Comparison of ENCODE assay signal across 1 cellular context in the genomic region with DNA sequence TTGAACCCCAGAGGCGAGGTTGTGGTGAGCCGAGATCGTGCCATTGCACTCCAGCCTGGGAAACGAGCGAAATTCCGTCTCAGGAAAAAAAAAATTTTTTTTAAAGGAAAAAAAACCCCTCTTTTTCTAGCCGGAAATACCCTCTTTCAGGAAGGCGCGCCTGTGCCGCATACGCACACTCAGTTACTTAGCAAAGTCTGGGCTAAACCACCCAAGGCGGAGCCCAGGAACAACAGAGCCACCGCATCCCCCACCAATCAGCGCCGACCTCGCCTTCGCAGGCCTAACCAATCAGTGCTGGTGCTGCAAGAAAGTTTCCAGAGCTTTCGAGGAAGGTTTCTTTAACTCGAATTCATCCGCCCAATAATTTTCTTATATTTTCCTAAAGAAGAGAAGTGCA.
TF ChIP-seq lines count a peak whose summit lies in the region.

No MANE protein-coding gene starts in this region.

TF ChIP-seq in GM23338, 12 proteins besides CTCF, POLR2A, EP300 and RAD21 (continued from another document):
- TF ChIP-seq, protein P1, sequence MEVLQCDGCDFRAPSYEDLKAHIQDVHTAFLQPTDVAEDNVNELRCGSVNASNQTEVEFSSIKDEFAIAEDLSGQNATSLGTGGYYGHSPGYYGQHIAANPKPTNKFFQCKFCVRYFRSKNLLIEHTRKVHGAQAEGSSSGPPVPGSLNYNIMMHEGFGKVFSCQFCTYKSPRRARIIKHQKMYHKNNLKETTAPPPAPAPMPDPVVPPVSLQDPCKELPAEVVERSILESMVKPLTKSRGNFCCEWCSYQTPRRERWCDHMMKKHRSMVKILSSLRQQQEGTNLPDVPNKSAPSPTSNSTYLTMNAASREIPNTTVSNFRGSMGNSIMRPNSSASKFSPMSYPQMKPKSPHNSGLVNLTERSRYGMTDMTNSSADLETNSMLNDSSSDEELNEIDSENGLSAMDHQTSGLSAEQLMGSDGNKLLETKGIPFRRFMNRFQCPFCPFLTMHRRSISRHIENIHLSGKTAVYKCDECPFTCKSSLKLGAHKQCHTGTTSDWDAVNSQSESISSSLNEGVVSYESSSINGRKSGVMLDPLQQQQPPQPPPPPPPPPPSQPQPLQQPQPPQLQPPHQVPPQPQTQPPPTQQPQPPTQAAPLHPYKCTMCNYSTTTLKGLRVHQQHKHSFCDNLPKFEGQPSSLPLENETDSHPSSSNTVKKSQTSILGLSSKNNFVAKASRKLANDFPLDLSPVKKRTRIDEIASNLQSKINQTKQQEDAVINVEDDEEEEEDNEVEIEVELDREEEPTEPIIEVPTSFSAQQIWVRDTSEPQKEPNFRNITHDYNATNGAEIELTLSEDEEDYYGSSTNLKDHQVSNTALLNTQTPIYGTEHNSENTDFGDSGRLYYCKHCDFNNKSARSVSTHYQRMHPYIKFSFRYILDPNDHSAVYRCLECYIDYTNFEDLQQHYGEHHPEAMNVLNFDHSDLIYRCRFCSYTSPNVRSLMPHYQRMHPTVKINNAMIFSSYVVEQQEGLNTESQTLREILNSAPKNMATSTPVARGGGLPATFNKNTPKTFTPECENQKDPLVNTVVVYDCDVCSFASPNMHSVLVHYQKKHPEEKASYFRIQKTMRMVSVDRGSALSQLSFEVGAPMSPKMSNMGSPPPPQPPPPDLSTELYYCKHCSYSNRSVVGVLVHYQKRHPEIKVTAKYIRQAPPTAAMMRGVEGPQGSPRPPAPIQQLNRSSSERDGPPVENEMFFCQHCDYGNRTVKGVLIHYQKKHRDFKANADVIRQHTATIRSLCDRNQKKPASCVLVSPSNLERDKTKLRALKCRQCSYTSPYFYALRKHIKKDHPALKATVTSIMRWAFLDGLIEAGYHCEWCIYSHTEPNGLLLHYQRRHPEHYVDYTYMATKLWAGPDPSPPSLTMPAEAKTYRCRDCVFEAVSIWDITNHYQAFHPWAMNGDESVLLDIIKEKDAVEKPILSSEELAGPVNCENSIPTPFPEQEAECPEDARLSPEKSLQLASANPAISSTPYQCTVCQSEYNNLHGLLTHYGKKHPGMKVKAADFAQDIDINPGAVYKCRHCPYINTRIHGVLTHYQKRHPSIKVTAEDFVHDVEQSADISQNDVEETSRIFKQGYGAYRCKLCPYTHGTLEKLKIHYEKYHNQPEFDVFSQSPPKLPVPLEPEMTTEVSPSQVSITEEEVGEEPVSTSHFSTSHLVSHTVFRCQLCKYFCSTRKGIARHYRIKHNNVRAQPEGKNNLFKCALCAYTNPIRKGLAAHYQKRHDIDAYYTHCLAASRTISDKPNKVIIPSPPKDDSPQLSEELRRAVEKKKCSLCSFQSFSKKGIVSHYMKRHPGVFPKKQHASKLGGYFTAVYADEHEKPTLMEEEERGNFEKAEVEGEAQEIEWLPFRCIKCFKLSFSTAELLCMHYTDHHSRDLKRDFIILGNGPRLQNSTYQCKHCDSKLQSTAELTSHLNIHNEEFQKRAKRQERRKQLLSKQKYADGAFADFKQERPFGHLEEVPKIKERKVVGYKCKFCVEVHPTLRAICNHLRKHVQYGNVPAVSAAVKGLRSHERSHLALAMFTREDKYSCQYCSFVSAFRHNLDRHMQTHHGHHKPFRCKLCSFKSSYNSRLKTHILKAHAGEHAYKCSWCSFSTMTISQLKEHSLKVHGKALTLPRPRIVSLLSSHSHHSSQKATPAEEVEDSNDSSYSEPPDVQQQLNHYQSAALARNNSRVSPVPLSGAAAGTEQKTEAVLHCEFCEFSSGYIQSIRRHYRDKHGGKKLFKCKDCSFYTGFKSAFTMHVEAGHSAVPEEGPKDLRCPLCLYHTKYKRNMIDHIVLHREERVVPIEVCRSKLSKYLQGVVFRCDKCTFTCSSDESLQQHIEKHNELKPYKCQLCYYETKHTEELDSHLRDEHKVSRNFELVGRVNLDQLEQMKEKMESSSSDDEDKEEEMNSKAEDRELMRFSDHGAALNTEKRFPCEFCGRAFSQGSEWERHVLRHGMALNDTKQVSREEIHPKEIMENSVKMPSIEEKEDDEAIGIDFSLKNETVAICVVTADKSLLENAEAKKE (CRISPR knock-in tag; IDR thresholded peaks at IDR 0.05): no peak
TF ChIP-seq in GM23338: peak in this region for 0.
